9 cellular contexts compared by ENCODE assay signal in the genomic region with DNA sequence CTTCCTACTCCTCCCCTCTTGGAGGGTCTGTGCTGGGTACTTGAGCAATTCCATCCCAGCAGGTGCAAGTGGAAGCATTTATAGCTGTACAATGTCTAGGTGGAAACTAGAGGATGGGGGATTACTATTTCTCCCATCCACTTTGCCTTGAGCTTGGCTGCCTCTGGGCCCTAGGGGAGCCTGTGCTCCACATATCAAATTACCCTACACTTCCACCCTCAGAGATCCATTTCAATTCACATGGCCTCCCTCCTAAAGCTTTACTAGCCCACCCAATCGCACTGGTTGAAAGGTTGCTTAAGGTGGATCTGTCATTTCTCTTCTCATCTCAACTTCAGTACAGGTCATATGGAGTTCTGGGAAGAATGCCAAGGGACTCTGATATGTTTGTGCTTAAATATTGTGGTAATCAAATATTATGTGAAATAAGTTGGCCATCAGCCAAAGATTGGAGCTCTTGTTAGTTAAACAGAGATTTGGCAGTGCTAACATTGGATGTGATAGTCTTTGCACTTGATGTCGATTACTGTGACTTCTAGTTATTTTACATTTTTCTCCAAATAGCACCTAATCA. TPM values are rescaled to one million over a fixed set of nuclear protein-coding genes. Genes with fewer than 3 reads are reported as not detected.
DNase-seq lines count a peak whose midpoint lies in the region; ATAC-seq, FAIRE-seq and TF ChIP-seq lines count a peak whose summit lies in the region.
"Had no signal": no experiment of that assay in that cellular context is flagged by ENCODE, and none has a peak within 500 bp of the region (broad histone marks: within the 10 kb centered on the region; RNA-seq: fewer than 3 reads in every experiment).

No MANE protein-coding gene starts in this region.

- H3K27ac ChIP-seq in A549 = no peak overlapping the region

- no peak overlapping the region for H3K4me3 ChIP-seq in A549

- FAIRE-seq in A549 (lab: Jason Lieb, UNC) = peak; percentile 72
- FAIRE-seq in HTR-8/SVneo (lab: Jason Lieb, UNC) = no peak

- ATAC-seq in A549 (no peak), GM18498 (IDR thresholded peaks at IDR 0.05; ENCODE audit: unreplicated experiment) (no peak)

- POLR2A ChIA-PET in A549 (lab: Yijun Ruan, JAX) = interaction anchor here (0.6 kb wide), 1 partner anchor 18 kb away, joined by 3 read pairs; no protein-coding TSS in a partner anchor

- 53% methylated on average over 2 of the region's 2 CpGs for WGBS in A549 (ENCODE audit: missing lambda C conversion rate)

- TF ChIP-seq EP300 in A549 (IDR thresholded peaks at IDR 0.05) = no peak

- H3K4me2 ChIP-seq in A549 = no peak overlapping the region

- no peak for TF ChIP-seq RAD21 in A549 (conservative IDR thresholded peaks at IDR 0.05 in 1 of 2, IDR thresholded peaks at IDR 0.05 in 1 of 2)

- CTCF ChIA-PET in A549 (lab: Yijun Ruan, JAX) = interaction anchor here (1.2 to 1.7 kb wide), 2 partner anchors 26 to 57 kb away, joined by 3 read pairs; no protein-coding TSS in a partner anchor

- no peak for TF ChIP-seq CTCF in A549 (IDR thresholded peaks at IDR 0.05)

- TF ChIP-seq POLR2A in A549 (IDR thresholded peaks at IDR 0.05; ENCODE audit: low read length) = no peak

- intact Hi-C loops in posterior cingulate gyrus (cut with DNase I) = no loop called here

- H3K9me3 ChIP-seq in A549 = no peaks in the 10 kb centered on the region

- DNase-seq in A549 (ENCODE audit: low read depth in 1 of 2, low spot score in 1 of 2) (no peak), HT-29 (ENCODE audit: low spot score) (peak; percentile 72), NCI-H524 treated with DMSO at 0.1 percent for 48 hours (lab: John Stamatoyannopoulos, UW) (peak; percentile 18), dermis blood vessel endothelial cell (peak; percentile 51), posterior cingulate gyrus (no peak), amygdala (lab: John Stamatoyannopoulos, UW) (no peak), HTR-8/SVneo (ENCODE audit: insufficient read length, low spot score) (no peak)
- DNase-seq: activated CD4-positive, alpha-beta T cell treated with anti-CD3 and anti-CD28 coated beads, Interleukin-2, amount 50 U/mL, for 1 hour had no signal

- H3K4me1 ChIP-seq in A549 = no peaks in the 10 kb centered on the region

TF ChIP-seq in A549, 52 proteins besides CTCF, POLR2A, EP300 and RAD21:
- TF ChIP-seq HOXB5 (CRISPR knock-in tag; IDR thresholded peaks at IDR 0.05) (no peak), USF2 (IDR thresholded peaks at IDR 0.05) (no peak), HOXB13 (CRISPR knock-in tag; IDR thresholded peaks at IDR 0.05; ENCODE audit: low read depth) (no peak), FOSB (CRISPR knock-in tag; IDR thresholded peaks at IDR 0.05) (no peak), REST (IDR thresholded peaks at IDR 0.05) (no peak), KDM5A (IDR thresholded peaks at IDR 0.05) (no peak), CBX8 (IDR thresholded peaks at IDR 0.05) (no peak), NPAS2 (CRISPR knock-in tag; IDR thresholded peaks at IDR 0.05; ENCODE audit: borderline replicate concordance) (no peak)
- TF ChIP-seq, protein P1, sequence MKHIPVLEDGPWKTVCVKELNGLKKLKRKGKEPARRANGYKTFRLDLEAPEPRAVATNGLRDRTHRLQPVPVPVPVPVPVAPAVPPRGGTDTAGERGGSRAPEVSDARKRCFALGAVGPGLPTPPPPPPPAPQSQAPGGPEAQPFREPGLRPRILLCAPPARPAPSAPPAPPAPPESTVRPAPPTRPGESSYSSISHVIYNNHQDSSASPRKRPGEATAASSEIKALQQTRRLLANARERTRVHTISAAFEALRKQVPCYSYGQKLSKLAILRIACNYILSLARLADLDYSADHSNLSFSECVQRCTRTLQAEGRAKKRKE (CRISPR knock-in tag; IDR thresholded peaks at IDR 0.05; ENCODE audit: low read depth) = no peak

RNA-seq across cellular contexts. Expression of gene SEPTIN6, which starts 20.6 kb away (rescaled TPM):
- polyA plus RNA-seq in A549 (2011; rRNA removed) = 15.2 and 16.3 TPM in 2 replicates
- polyA plus RNA-seq in A549 (2012; cell fraction: cytosol; rRNA removed) = 10.6 and 11.9 TPM in 2 replicates
- 9.1 and 9.5 TPM in 2 replicates for polyA plus RNA-seq in A549 (2012; cell fraction: nucleus; rRNA removed)
- polyA plus RNA-seq in A549 (2017; fragmentation: RNase III; extraction: RNeasy Plus Mini Kit Qiagen cat#74134 plus additional on column Dnase treatment) = 10.7 to 14.1 TPM (median 12.9 TPM) in 3 replicates
- 19.3 and 21.6 TPM in 2 replicates for polyA minus RNA-seq in A549 (2011; rRNA and poly(A)+ RNA removed)
- 0.10 and 0.53 TPM in 2 replicates for total RNA-seq in HT-29 (2014; rRNA removed; shearing (Covaris generic))
- total RNA-seq in dermis blood vessel endothelial cell = 22.8 and 40.9 TPM in 2 replicates

Comparison
In these comparisons a context has a peak if more than half of its experiments do, and no peak if none do; other contexts are left out.
1. DNase-seq: peak in HT-29 (single experiment), NCI-H524 treated with DMSO at 0.1 percent for 48 hours (single experiment) and dermis blood vessel endothelial cell (single experiment); none in A549 (0 of 2), posterior cingulate gyrus (0 of 10), amygdala (0 of 56) and HTR-8/SVneo (single experiment).
2. RNA of gene SEPTIN6, which starts 20.6 kb away (total RNA-seq): 22.8 to 40.9 TPM in dermis blood vessel endothelial cell; 0.10 to 0.53 TPM in HT-29; every median in the first group is over 10 times any median in the second.